In genomic region chr10:21034241-21034640, GRCh38 we compare ENCODE assay signal across 40 cellular contexts.
"Had no signal": no experiment of that assay in that cellular context is flagged by ENCODE, and none has a peak within 500 bp of the region (broad histone marks: within the 10 kb centered on the region; RNA-seq: fewer than 3 reads in every experiment).

No MANE protein-coding gene starts in this region.

- H3K27ac ChIP-seq: adrenal gland, ascending aorta, body of pancreas, brain microvascular endothelial cell, breast epithelium, cardiac muscle cell had no signal

- H3K36me3 ChIP-seq: adrenal gland, ascending aorta, brain microvascular endothelial cell, breast epithelium, cardiac muscle cell had no signal

- H3K4me3 Mint-ChIP-seq: activated naive CD4-positive, alpha-beta T cell treated with anti-CD3 and anti-CD28 coated beads for 36 hours; activated naive CD4-positive, alpha-beta T cell treated with anti-CD3 and anti-CD28 coated beads, Interleukin-2, amount 10 ng/mL, durations not matched to agents 7 days and 5 days; activated naive CD4-positive, alpha-beta T cell treated with anti-CD3 and anti-CD28 coated beads, Interleukin-2, amount 50 U/mL, for 24 hours; activated naive CD8-positive, alpha-beta T cell; activated naive CD8-positive, alpha-beta T cell treated with anti-CD3 and anti-CD28 coated beads for 36 hours; activated naive CD8-positive, alpha-beta T cell treated with anti-CD3 and anti-CD28 coated beads, Interleukin-2, amount 10 ng/mL, durations not matched to agents 7 days and 5 days; activated naive CD8-positive, alpha-beta T cell treated with anti-CD3 and anti-CD28 coated beads, Interleukin-2, amount 50 U/mL, for 24 hours; activated T-cell treated with anti-CD3 and anti-CD28 coated beads, Interleukin-2, amount 50 U/mL, for 24 hours; activated T-cell treated with anti-CD3 and anti-CD28 coated beads, Interleukin-2, amount 50 U/mL, for 4 hours; activated T-cell treated with anti-CD3 and anti-CD28 coated beads, Interleukin-2, amount 50 U/mL, for 72 hours; activated T-helper 1 cell treated with anti-CD3 and anti-CD28 coated beads, Interleukin-12 subunit alpha, Interleukin-12 subunit beta, Interleukin-2, Interleukin-4 antibody, amounts not matched to agents 30 ng/mL and 10 ng/mL and 1 ng/mL, durations not matched to agents 14 hours and 24 hours and 36 hours; activated T-helper 17 cell treated with anti-CD3 and anti-CD28 coated beads, Interleukin-2, amount 50 U/mL, for 72 hours; brain; central memory CD8-positive, alpha-beta T cell had no signal

- FAIRE-seq: astrocyte, bronchial epithelial cell had no signal

- ATAC-seq: activated naive CD4-positive, alpha-beta T cell treated with anti-CD3 and anti-CD28 coated beads, Interleukin-2, amount 50 U/mL, for 72 hours; activated naive CD8-positive, alpha-beta T cell treated with anti-CD3 and anti-CD28 coated beads, Interleukin-2, amount 50 U/mL, for 24 hours; activated T-cell treated with anti-CD3 and anti-CD28 coated beads, Interleukin-2, amount 50 U/mL, for 4 hours; activated T-cell treated with anti-CD3 and anti-CD28 coated beads, Interleukin-2, amount 50 U/mL, for 72 hours; activated T-helper 17 cell treated with anti-CD3 and anti-CD28 coated beads, Interleukin-2, amount 50 U/mL, for 72 hours; body of pancreas had no signal

- H3K4me1 ChIP-seq: adrenal gland, ascending aorta, body of pancreas, breast epithelium had no signal

- DNase-seq: activated effector memory CD4-positive, alpha-beta T cell treated with anti-CD3 and anti-CD28 coated beads, Interleukin-2, amount 50 U/mL, for 16 hours; activated effector memory CD4-positive, alpha-beta T cell treated with Interleukin-2 at 50 U/mL for 16 hours; activated gamma-delta T cell; activated gamma-delta T cell treated with Interleukin-2 at 50 U/mL for 16 hours; activated naive CD4-positive, alpha-beta T cell; activated naive CD4-positive, alpha-beta T cell treated with anti-CD3 and anti-CD28 coated beads for 36 hours; activated naive CD4-positive, alpha-beta T cell treated with anti-CD3 and anti-CD28 coated beads, Interleukin-2, amount 10 ng/mL, durations not matched to agents 7 days and 5 days; activated naive CD4-positive, alpha-beta T cell treated with anti-CD3 and anti-CD28 coated beads, Interleukin-2, amount 50 U/mL, for 16 hours; activated naive CD4-positive, alpha-beta T cell treated with Interleukin-2 at 50 U/mL for 16 hours; activated naive CD8-positive, alpha-beta T cell treated with anti-CD3 and anti-CD28 coated beads for 36 hours; activated naive CD8-positive, alpha-beta T cell treated with anti-CD3 and anti-CD28 coated beads, Interleukin-2, amount 10 ng/mL, durations not matched to agents 7 days and 5 days; activated naive CD8-positive, alpha-beta T cell treated with anti-CD3 and anti-CD28 coated beads, Interleukin-2, amount 50 U/mL, for 24 hours; activated T-cell treated with anti-CD3 and anti-CD28 coated beads, Interleukin-2, amount 50 U/mL, for 1 hour; activated T-cell treated with anti-CD3 and anti-CD28 coated beads, Interleukin-2, amount 50 U/mL, for 24 hours; activated T-cell treated with anti-CD3 and anti-CD28 coated beads, Interleukin-2, amount 50 U/mL, for 4 hours; activated T-cell treated with anti-CD3 and anti-CD28 coated beads, Interleukin-2, amount 50 U/mL, for 48 hours; activated T-cell treated with anti-CD3 and anti-CD28 coated beads, Interleukin-2, amount 50 U/mL, for 72 hours; adrenal gland; amniotic stem cell; amygdala; anterior cingulate cortex; aorta; body of pancreas; brain microvascular endothelial cell; caudate nucleus; central memory CD4-positive, alpha-beta T cell; cerebellar nuclear complex had no signal

- H3K9me3 Mint-ChIP-seq: activated naive CD4-positive, alpha-beta T cell treated with anti-CD3 and anti-CD28 coated beads, Interleukin-2, amount 50 U/mL, for 24 hours; activated T-cell treated with anti-CD3 and anti-CD28 coated beads, Interleukin-2, amount 50 U/mL, for 4 hours; activated T-helper 1 cell treated with anti-CD3 and anti-CD28 coated beads, Interleukin-12 subunit alpha, Interleukin-12 subunit beta, Interleukin-2, Interleukin-4 antibody, amounts not matched to agents 30 ng/mL and 10 ng/mL and 1 ng/mL, durations not matched to agents 14 hours and 24 hours and 36 hours had no signal

- H3K27me3 ChIP-seq: adrenal gland, ascending aorta, body of pancreas, brain microvascular endothelial cell, breast epithelium, cardiac muscle cell had no signal

- H3K4me3 ChIP-seq: adrenal gland, ascending aorta, body of pancreas, breast epithelium, cardiac muscle cell had no signal

- H3K9me3 ChIP-seq: adrenal gland, ascending aorta, body of pancreas, breast epithelium had no signal

- H3K27ac Mint-ChIP-seq: activated naive CD4-positive, alpha-beta T cell treated with anti-CD3 and anti-CD28 coated beads for 36 hours; activated naive CD4-positive, alpha-beta T cell treated with anti-CD3 and anti-CD28 coated beads, Interleukin-2, amount 10 ng/mL, durations not matched to agents 7 days and 5 days; activated naive CD4-positive, alpha-beta T cell treated with anti-CD3 and anti-CD28 coated beads, Interleukin-2, amount 50 U/mL, for 24 hours; activated naive CD8-positive, alpha-beta T cell; activated naive CD8-positive, alpha-beta T cell treated with anti-CD3 and anti-CD28 coated beads for 36 hours; activated naive CD8-positive, alpha-beta T cell treated with anti-CD3 and anti-CD28 coated beads, Interleukin-2, amount 10 ng/mL, durations not matched to agents 7 days and 5 days; activated naive CD8-positive, alpha-beta T cell treated with anti-CD3 and anti-CD28 coated beads, Interleukin-2, amount 50 U/mL, for 24 hours; activated T-cell treated with anti-CD3 and anti-CD28 coated beads, Interleukin-2, amount 50 U/mL, for 24 hours; activated T-cell treated with anti-CD3 and anti-CD28 coated beads, Interleukin-2, amount 50 U/mL, for 72 hours; activated T-helper 1 cell treated with anti-CD3 and anti-CD28 coated beads, Interleukin-12 subunit alpha, Interleukin-12 subunit beta, Interleukin-2, Interleukin-4 antibody, amounts not matched to agents 30 ng/mL and 10 ng/mL and 1 ng/mL, durations not matched to agents 14 hours and 24 hours and 36 hours; activated T-helper 17 cell treated with anti-CD3 and anti-CD28 coated beads, Interleukin-2, amount 50 U/mL, for 72 hours; activated T-helper 2 cell treated with anti-CD3 and anti-CD28 coated beads, Interferon-gamma antibody, Interleukin-2, Interleukin-4, amounts not matched to agents 10 μg/mL and 5 μg/mL and 100 μg/mL, durations not matched to agents 14 hours and 24 hours and 36 hours; brain had no signal

- H3K4me1 Mint-ChIP-seq: activated naive CD4-positive, alpha-beta T cell treated with anti-CD3 and anti-CD28 coated beads, Interleukin-2, amount 10 ng/mL, durations not matched to agents 7 days and 5 days; activated naive CD4-positive, alpha-beta T cell treated with anti-CD3 and anti-CD28 coated beads, Interleukin-2, amount 50 U/mL, for 24 hours; activated naive CD8-positive, alpha-beta T cell treated with anti-CD3 and anti-CD28 coated beads for 36 hours; activated naive CD8-positive, alpha-beta T cell treated with anti-CD3 and anti-CD28 coated beads, Interleukin-2, amount 10 ng/mL, durations not matched to agents 7 days and 5 days; activated naive CD8-positive, alpha-beta T cell treated with anti-CD3 and anti-CD28 coated beads, Interleukin-2, amount 50 U/mL, for 24 hours; activated T-helper 17 cell treated with anti-CD3 and anti-CD28 coated beads, Interleukin-2, amount 50 U/mL, for 72 hours; brain; central memory CD8-positive, alpha-beta T cell had no signal

- H3K27me3 Mint-ChIP-seq: activated naive CD4-positive, alpha-beta T cell treated with anti-CD3 and anti-CD28 coated beads, Interleukin-2, amount 10 ng/mL, durations not matched to agents 7 days and 5 days; activated naive CD8-positive, alpha-beta T cell treated with anti-CD3 and anti-CD28 coated beads, Interleukin-2, amount 10 ng/mL, durations not matched to agents 7 days and 5 days; activated naive CD8-positive, alpha-beta T cell treated with anti-CD3 and anti-CD28 coated beads, Interleukin-2, amount 50 U/mL, for 24 hours; brain had no signal

- H3K36me3 Mint-ChIP-seq: activated naive CD4-positive, alpha-beta T cell treated with anti-CD3 and anti-CD28 coated beads, Interleukin-2, amount 10 ng/mL, durations not matched to agents 7 days and 5 days; activated naive CD4-positive, alpha-beta T cell treated with anti-CD3 and anti-CD28 coated beads, Interleukin-2, amount 50 U/mL, for 24 hours; activated naive CD8-positive, alpha-beta T cell; activated naive CD8-positive, alpha-beta T cell treated with anti-CD3 and anti-CD28 coated beads for 36 hours; activated naive CD8-positive, alpha-beta T cell treated with anti-CD3 and anti-CD28 coated beads, Interleukin-2, amount 10 ng/mL, durations not matched to agents 7 days and 5 days had no signal
